In genomic region chr4:48008021-48008596, GRCh38 we compare ENCODE assay signal across 26 cellular contexts. TPM values are rescaled to one million over a fixed set of nuclear protein-coding genes. Genes with fewer than 3 reads are reported as not detected.
DNase-seq lines count a peak whose midpoint lies in the region; ATAC-seq, FAIRE-seq and TF ChIP-seq lines count a peak whose summit lies in the region.
"Had no signal": no experiment of that assay in that cellular context is flagged by ENCODE, and none has a peak within 500 bp of the region (broad histone marks: within the 10 kb centered on the region; RNA-seq: fewer than 3 reads in every experiment).

No MANE protein-coding gene starts in this region.

- peak; percentile 21 for FAIRE-seq in G401.6 (lab: Jason Lieb, UNC)
- FAIRE-seq: GM12891 had no signal

- H3K9me3 Mint-ChIP-seq in nephron progenitor cell: peaks cover 72% of the 10 kb centered on the region
- peaks cover 14% of the 10 kb centered on the region for H3K9me3 Mint-ChIP-seq in activated naive CD4-positive, alpha-beta T cell treated with anti-CD3 and anti-CD28 coated beads for 36 hours

- no peaks in the 10 kb centered on the region for H3K4me1 Mint-ChIP-seq in nephron progenitor cell
- no peaks in the 10 kb centered on the region for H3K4me1 Mint-ChIP-seq in activated naive CD4-positive, alpha-beta T cell treated with anti-CD3 and anti-CD28 coated beads for 36 hours (ENCODE audit: low read depth)

- DNase-seq in NAMALWA (ENCODE audit: low spot score) (peak; percentile 17), amniotic epithelial cell (ENCODE audit: low read depth) (peak; percentile 16), kidney tubule cell (ENCODE audit: low spot score) (peak; percentile 13), nephron progenitor cell (no peak)
- DNase-seq in activated naive CD4-positive, alpha-beta T cell treated with anti-CD3 and anti-CD28 coated beads for 36 hours: no peak
- DNase-seq: activated CD4-positive, alpha-beta T cell treated with anti-CD3 and anti-CD28 coated beads for 48 hours; activated naive CD4-positive, alpha-beta T cell; activated T-cell treated with anti-CD3 and anti-CD28 coated beads, Interleukin-2, amount 50 U/mL, for 4 hours; adrenal gland; CD4-positive, alpha-beta memory T cell; NCI-H1436 treated with DMSO at 0.1 percent for 48 hours; NCI-H524; NK-92 treated with Interleukin-12 subunit alpha and Interleukin-12 subunit beta, amount 100 ng/mL, for 24 hours; nucleus accumbens; Peyer's patch; stimulated activated CD4-positive, alpha-beta T cell treated with anti-CD3 and anti-CD28 coated beads, Interleukin-2, amount 100 ng/mL, for 24 hours; T-helper 1 cell had no signal

- CTCF ChIA-PET in activated naive CD4-positive, alpha-beta T cell treated with anti-CD3 and anti-CD28 coated beads for 36 hours (lab: Charles Lee): no interaction called here

- TF ChIP-seq CTCF in nephron progenitor cell (IDR thresholded peaks at IDR 0.05): no peak

- no peak overlapping the region for H3K27ac Mint-ChIP-seq in nephron progenitor cell
- no peak overlapping the region for H3K27ac Mint-ChIP-seq in activated naive CD4-positive, alpha-beta T cell treated with anti-CD3 and anti-CD28 coated beads for 36 hours
- H3K27ac Mint-ChIP-seq: CD4-positive, alpha-beta memory T cell; IgD-negative memory B cell; type B pancreatic cell had no signal

- H3K27me3 Mint-ChIP-seq in nephron progenitor cell (ENCODE audit: low read depth, poor library complexity): no peaks in the 10 kb centered on the region
- H3K27me3 Mint-ChIP-seq in activated naive CD4-positive, alpha-beta T cell treated with anti-CD3 and anti-CD28 coated beads for 36 hours (ENCODE audit: low read depth): no peaks in the 10 kb centered on the region
- H3K27me3 Mint-ChIP-seq: type B pancreatic cell had no signal

- no peak overlapping the region for H3K4me3 Mint-ChIP-seq in nephron progenitor cell
- H3K4me3 Mint-ChIP-seq in activated naive CD4-positive, alpha-beta T cell treated with anti-CD3 and anti-CD28 coated beads for 36 hours: no peak overlapping the region
- H3K4me3 Mint-ChIP-seq: activated T-cell treated with anti-CD3 and anti-CD28 coated beads, Interleukin-2, amount 50 U/mL, for 4 hours; CD4-positive, alpha-beta memory T cell; type B pancreatic cell had no signal

- ATAC-seq in GM18870 (IDR thresholded peaks at IDR 0.05; ENCODE audit: unreplicated experiment) (no peak), HG03378 (IDR thresholded peaks at IDR 0.05; ENCODE audit: unreplicated experiment) (no peak)
- ATAC-seq: activated T-cell treated with anti-CD3 and anti-CD28 coated beads, Interleukin-2, amount 50 U/mL, for 4 hours had no signal

- intact Hi-C loops in activated naive CD4-positive, alpha-beta T cell treated with anti-CD3 and anti-CD28 coated beads for 36 hours (cut with micrococcal nuclease): no loop called here

- no peaks in the 10 kb centered on the region for H3K36me3 Mint-ChIP-seq in nephron progenitor cell (ENCODE audit: low read depth)
- H3K36me3 Mint-ChIP-seq in activated naive CD4-positive, alpha-beta T cell treated with anti-CD3 and anti-CD28 coated beads for 36 hours (ENCODE audit: low read depth): peaks cover 7% of the 10 kb centered on the region
- H3K36me3 Mint-ChIP-seq: CD4-positive, alpha-beta memory T cell; IgD-negative memory B cell had no signal

RNA-seq across cellular contexts. Expression of gene CNGA1, which starts 8.4 kb away (rescaled TPM):
- total RNA-seq in activated naive CD4-positive, alpha-beta T cell treated with anti-CD3 and anti-CD28 coated beads for 36 hours: under 1 TPM; 0.26 to 0.94 TPM
- total RNA-seq: CD4-positive, alpha-beta memory T cell; dermis microvascular lymphatic vessel endothelial cell; glomerular endothelial cell; lung microvascular endothelial cell had no signal

RNA-seq across cellular contexts. Expression of gene NIPAL1, which starts 8.5 kb away (rescaled TPM):
- 1 to 10 TPM; 1.0 to 2.0 TPM for total RNA-seq in activated naive CD4-positive, alpha-beta T cell treated with anti-CD3 and anti-CD28 coated beads for 36 hours

Comparison
In these comparisons a context has a peak if more than half of its experiments do, and no peak if none do; other contexts are left out.
1. DNase-seq: peak in NAMALWA (single experiment), amniotic epithelial cell (single experiment) and kidney tubule cell (single experiment); none in nephron progenitor cell (single experiment) and activated naive CD4-positive, alpha-beta T cell treated with anti-CD3 and anti-CD28 coated beads for 36 hours (single experiment).